In the genomic region with DNA sequence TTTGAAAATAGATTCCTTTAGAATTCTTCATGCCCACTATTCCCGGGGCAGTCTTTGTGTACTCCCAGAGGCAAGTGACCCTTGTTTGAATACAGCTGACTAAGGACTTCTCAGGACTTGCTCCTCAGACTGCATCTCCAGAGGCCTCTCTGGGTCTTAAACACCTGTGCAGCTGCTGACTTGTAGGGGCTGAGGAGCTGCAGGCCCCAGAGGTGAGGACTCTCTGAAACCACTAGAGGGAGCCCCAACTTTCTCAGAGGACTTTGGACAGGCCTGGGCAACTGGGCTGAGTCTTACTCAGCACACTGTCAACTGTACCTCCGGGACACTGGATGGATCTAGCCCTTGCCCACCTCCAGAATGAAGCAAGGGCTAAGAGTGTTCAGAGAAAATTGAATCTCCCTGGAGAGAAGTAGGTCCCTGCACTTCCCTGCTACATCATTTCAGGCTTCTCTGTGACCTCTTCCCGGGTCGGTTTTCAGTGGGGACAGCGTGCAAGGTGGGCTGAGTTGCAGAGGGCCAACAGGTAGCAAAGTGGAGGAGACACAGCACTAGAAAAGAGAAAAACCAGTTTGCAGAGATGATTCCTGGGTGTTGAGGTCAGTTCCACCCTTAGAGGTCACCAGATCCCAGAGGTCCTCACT, we compare ENCODE assay signal across 1 cellular context.
TF ChIP-seq lines count a peak whose summit lies in the region.

No MANE protein-coding gene starts in this region.

TF ChIP-seq in Ishikawa, 13 proteins besides CTCF, POLR2A, EP300 and RAD21:
- TF ChIP-seq TCF12 (IDR thresholded peaks at IDR 0.05; ENCODE audit: low read depth) (no peak), NFIC (IDR thresholded peaks at IDR 0.05) (no peak), FOXM1 (IDR thresholded peaks at IDR 0.05; ENCODE audit: borderline replicate concordance, low read depth) (no peak), CEBPB (IDR thresholded peaks at IDR 0.05) (no peak), CREB1 (IDR thresholded peaks at IDR 0.05; ENCODE audit: low read depth) (no peak), TEAD4 (IDR thresholded peaks at IDR 0.05) (no peak)
- TF ChIP-seq, protein P1, sequence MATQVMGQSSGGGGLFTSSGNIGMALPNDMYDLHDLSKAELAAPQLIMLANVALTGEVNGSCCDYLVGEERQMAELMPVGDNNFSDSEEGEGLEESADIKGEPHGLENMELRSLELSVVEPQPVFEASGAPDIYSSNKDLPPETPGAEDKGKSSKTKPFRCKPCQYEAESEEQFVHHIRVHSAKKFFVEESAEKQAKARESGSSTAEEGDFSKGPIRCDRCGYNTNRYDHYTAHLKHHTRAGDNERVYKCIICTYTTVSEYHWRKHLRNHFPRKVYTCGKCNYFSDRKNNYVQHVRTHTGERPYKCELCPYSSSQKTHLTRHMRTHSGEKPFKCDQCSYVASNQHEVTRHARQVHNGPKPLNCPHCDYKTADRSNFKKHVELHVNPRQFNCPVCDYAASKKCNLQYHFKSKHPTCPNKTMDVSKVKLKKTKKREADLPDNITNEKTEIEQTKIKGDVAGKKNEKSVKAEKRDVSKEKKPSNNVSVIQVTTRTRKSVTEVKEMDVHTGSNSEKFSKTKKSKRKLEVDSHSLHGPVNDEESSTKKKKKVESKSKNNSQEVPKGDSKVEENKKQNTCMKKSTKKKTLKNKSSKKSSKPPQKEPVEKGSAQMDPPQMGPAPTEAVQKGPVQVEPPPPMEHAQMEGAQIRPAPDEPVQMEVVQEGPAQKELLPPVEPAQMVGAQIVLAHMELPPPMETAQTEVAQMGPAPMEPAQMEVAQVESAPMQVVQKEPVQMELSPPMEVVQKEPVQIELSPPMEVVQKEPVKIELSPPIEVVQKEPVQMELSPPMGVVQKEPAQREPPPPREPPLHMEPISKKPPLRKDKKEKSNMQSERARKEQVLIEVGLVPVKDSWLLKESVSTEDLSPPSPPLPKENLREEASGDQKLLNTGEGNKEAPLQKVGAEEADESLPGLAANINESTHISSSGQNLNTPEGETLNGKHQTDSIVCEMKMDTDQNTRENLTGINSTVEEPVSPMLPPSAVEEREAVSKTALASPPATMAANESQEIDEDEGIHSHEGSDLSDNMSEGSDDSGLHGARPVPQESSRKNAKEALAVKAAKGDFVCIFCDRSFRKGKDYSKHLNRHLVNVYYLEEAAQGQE (IDR thresholded peaks at IDR 0.05; ENCODE audit: low read depth): no peak
- TF ChIP-seq, protein P2, sequence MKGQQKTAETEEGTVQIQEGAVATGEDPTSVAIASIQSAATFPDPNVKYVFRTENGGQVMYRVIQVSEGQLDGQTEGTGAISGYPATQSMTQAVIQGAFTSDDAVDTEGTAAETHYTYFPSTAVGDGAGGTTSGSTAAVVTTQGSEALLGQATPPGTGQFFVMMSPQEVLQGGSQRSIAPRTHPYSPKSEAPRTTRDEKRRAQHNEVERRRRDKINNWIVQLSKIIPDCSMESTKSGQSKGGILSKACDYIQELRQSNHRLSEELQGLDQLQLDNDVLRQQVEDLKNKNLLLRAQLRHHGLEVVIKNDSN (IDR thresholded peaks at IDR 0.05): no peak
